In the genomic region with DNA sequence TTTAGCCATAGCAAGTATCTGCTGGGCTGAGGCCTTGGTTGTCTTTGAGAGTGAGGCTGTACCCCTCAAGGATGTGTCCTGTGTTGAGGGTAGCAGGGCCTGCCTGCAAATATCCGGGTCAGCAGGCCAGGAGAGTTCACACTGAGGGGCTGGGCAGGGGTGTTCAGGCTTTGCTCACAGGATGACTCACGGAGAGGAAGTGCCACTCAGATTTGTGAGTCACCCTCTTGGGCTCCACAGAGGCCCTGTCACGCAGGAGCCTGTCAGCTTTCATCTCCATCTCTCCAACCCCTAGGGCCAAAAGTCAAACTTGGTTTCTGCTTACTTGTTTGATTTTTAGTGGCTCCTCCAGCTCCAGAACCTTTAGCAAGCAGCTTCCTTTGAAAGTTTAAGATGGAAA, we compare ENCODE assay signal across 1 cellular context.
TF ChIP-seq lines count a peak whose summit lies in the region.

No MANE protein-coding gene starts in this region.

TF ChIP-seq in GM23338, 12 proteins besides CTCF, POLR2A, EP300 and RAD21 (continued from another document):
- TF ChIP-seq REST (IDR thresholded peaks at IDR 0.05; ENCODE audit: unreplicated experiment) (no peak), EZH2 (IDR thresholded peaks at IDR 0.05; ENCODE audit: low read depth, unreplicated experiment) (no peak)
